Comparison of ENCODE assay signal across 13 cellular contexts in genomic region chr3:13492976-13493866, GRCh38.
"Had no signal": no experiment of that assay in that cellular context is flagged by ENCODE, and none has a peak within 500 bp of the region (broad histone marks: within the 10 kb centered on the region; RNA-seq: fewer than 3 reads in every experiment).

No MANE protein-coding gene starts in this region.

- H3K27ac ChIP-seq: left lung, testis had no signal

- DNase-seq: activated CD4-positive, alpha-beta T cell treated with anti-CD3 and anti-CD28 coated beads for 48 hours; activated CD8-positive, alpha-beta memory T cell treated with anti-CD3 and anti-CD28 coated beads, Interleukin-2, amount 10 ng/mL, durations not matched to agents 7 days and 5 days; activated gamma-delta T cell treated with Interleukin-2 at 50 U/mL for 16 hours; activated T-cell treated with anti-CD3 and anti-CD28 coated beads, Interleukin-2, amount 50 U/mL, for 48 hours; endodermal cell; SHP77 treated with DMSO at 0.1 percent for 48 hours; stimulated activated CD4-positive, alpha-beta T cell treated with anti-CD3 and anti-CD28 coated beads, Interleukin-2, amount 100 ng/mL, for 24 hours; stimulated activated naive CD4-positive, alpha-beta T cell treated with Interleukin-2 at 50 U/mL for 16 hours; testis had no signal

- H3K27me3 ChIP-seq: left lung, testis had no signal

- H3K4me3 ChIP-seq: left lung, testis had no signal

- ATAC-seq: activated CD8-positive, alpha-beta memory T cell treated with anti-CD3 and anti-CD28 coated beads, Interleukin-2, amount 10 ng/mL, durations not matched to agents 7 days and 5 days; esophagus mucosa; left lung; right cardiac atrium; WTC11 had no signal

- H3K9me3 ChIP-seq: left lung, testis had no signal
